In genomic region chr11:60370252-60370810, GRCh38 we compare ENCODE assay signal across 18 cellular contexts. TPM values are rescaled to one million over a fixed set of nuclear protein-coding genes. Genes with fewer than 3 reads are reported as not detected.
"Had no signal": no experiment of that assay in that cellular context is flagged by ENCODE, and none has a peak within 500 bp of the region (broad histone marks: within the 10 kb centered on the region; RNA-seq: fewer than 3 reads in every experiment).

No MANE protein-coding gene starts in this region.

- H3K4me3 Mint-ChIP-seq: activated naive CD8-positive, alpha-beta T cell treated with anti-CD3 and anti-CD28 coated beads, Interleukin-2, amount 10 ng/mL, durations not matched to agents 7 days and 5 days; mesothelial cell of epicardium; stimulated activated memory B cell treated with anti-CD40 and anti-IgM and Interleukin-4, amounts not matched to agents 10 μg/mL and 1 μg/mL and 100 μg/mL, for 72 hours had no signal

- H3K36me3 Mint-ChIP-seq: activated naive CD8-positive, alpha-beta T cell treated with anti-CD3 and anti-CD28 coated beads, Interleukin-2, amount 10 ng/mL, durations not matched to agents 7 days and 5 days; mesothelial cell of epicardium had no signal

- H3K4me1 ChIP-seq: gastrocnemius medialis, right atrium auricular region had no signal

- H3K27me3 ChIP-seq: gastrocnemius medialis, right atrium auricular region had no signal

- H3K9me3 Mint-ChIP-seq: activated naive CD8-positive, alpha-beta T cell treated with anti-CD3 and anti-CD28 coated beads, Interleukin-2, amount 10 ng/mL, durations not matched to agents 7 days and 5 days; mesothelial cell of epicardium had no signal

- H3K27ac ChIP-seq: gastrocnemius medialis, right atrium auricular region had no signal

- H3K4me1 Mint-ChIP-seq: activated naive CD8-positive, alpha-beta T cell treated with anti-CD3 and anti-CD28 coated beads, Interleukin-2, amount 10 ng/mL, durations not matched to agents 7 days and 5 days; mesothelial cell of epicardium had no signal

- H3K9me3 ChIP-seq: gastrocnemius medialis, right atrium auricular region had no signal

- ATAC-seq: activated CD4-positive, CD25-positive, alpha-beta regulatory T cell treated with anti-CD3 and anti-CD28 coated beads, Interleukin-2, amount 50 U/mL, for 24 hours; gastrocnemius medialis; heart right ventricle; left ventricle myocardium superior; stimulated activated memory B cell treated with anti-CD40 and anti-IgM and Interleukin-4, amounts not matched to agents 10 μg/mL and 1 μg/mL and 100 μg/mL, for 72 hours had no signal

- H3K36me3 ChIP-seq: gastrocnemius medialis, heart right ventricle, right atrium auricular region had no signal

- H3K27ac Mint-ChIP-seq: activated naive CD8-positive, alpha-beta T cell treated with anti-CD3 and anti-CD28 coated beads, Interleukin-2, amount 10 ng/mL, durations not matched to agents 7 days and 5 days; mesothelial cell of epicardium; stimulated activated memory B cell treated with anti-CD40 and anti-IgM and Interleukin-4, amounts not matched to agents 10 μg/mL and 1 μg/mL and 100 μg/mL, for 72 hours had no signal

- DNase-seq: activated CD4-positive, alpha-beta T cell treated with anti-CD3 and anti-CD28 coated beads, Interleukin-2, amount 50 U/mL, for 48 hours; activated gamma-delta T cell treated with Interleukin-2 at 50 U/mL for 16 hours; activated naive CD8-positive, alpha-beta T cell treated with anti-CD3 and anti-CD28 coated beads, Interleukin-2, amount 10 ng/mL, durations not matched to agents 7 days and 5 days; activated T-cell treated with anti-CD3 and anti-CD28 coated beads, Interleukin-2, amount 50 U/mL, for 48 hours; anterior cingulate cortex; gastrocnemius medialis; heart right ventricle; islet precursor cell; left ventricle myocardium superior; naive B cell; posterior cingulate gyrus; substantia nigra; T-helper 2 cell had no signal

- H3K27me3 Mint-ChIP-seq: naive B cell; stimulated activated memory B cell treated with anti-CD40 and anti-IgM and Interleukin-4, amounts not matched to agents 10 μg/mL and 1 μg/mL and 100 μg/mL, for 72 hours had no signal

- H3K4me3 ChIP-seq: gastrocnemius medialis, heart right ventricle, right atrium auricular region had no signal

RNA-seq across cellular contexts. Expression of gene MS4A7, which starts 8.0 kb away (rescaled TPM):
- total RNA-seq: fibroblast of lung, mesothelial cell of epicardium had no signal
- polyA plus RNA-seq: fibroblast of lung had no signal

RNA-seq across cellular contexts. Expression of gene MS4A14, which starts 25.9 kb away (rescaled TPM):
- total RNA-seq: fibroblast of lung, mesothelial cell of epicardium had no signal
- polyA plus RNA-seq: fibroblast of lung had no signal

RNA-seq across cellular contexts. Expression of gene MS4A6E, which starts 43.3 kb away (rescaled TPM):
- total RNA-seq: activated naive CD8-positive, alpha-beta T cell treated with anti-CD3 and anti-CD28 coated beads, Interleukin-2, amount 10 ng/mL, durations not matched to agents 7 days and 5 days; fibroblast of lung; gastrocnemius medialis; left ventricle myocardium superior; mesothelial cell of epicardium; right atrium auricular region had no signal
- polyA plus RNA-seq: fibroblast of lung had no signal

RNA-seq across cellular contexts. Expression of gene MS4A5, which starts 59.0 kb away (rescaled TPM):
- total RNA-seq: activated naive CD8-positive, alpha-beta T cell treated with anti-CD3 and anti-CD28 coated beads, Interleukin-2, amount 10 ng/mL, durations not matched to agents 7 days and 5 days; fibroblast of lung; gastrocnemius medialis; heart right ventricle; left ventricle myocardium superior; mesothelial cell of epicardium; right atrium auricular region had no signal
- polyA plus RNA-seq: fibroblast of lung, heart right ventricle had no signal
